ENCODE assay signal across 18 cellular contexts in the genomic region with DNA sequence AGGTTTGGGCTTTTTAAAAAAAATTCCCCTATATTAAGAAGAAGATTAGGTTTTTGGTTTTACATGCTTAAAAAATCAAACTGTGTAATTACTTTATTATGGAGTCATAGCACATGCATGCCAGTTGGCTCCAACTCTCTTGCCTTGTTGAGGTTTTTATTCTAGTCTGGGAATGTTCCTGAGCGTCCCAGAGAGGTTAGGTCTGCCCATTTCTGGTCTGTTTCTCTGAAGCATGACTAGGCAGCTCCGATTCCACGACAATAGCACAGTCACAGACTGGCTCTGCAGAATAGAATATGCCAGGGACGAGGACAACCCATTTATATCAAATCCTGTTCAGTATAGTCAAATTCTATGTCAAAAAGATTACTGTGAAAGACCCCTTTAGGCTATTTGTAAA.
A peak's percentile ranks its signal among the peaks of the same experiment; 100 is the strongest.
DNase-seq lines count a peak whose midpoint lies in the region; ATAC-seq and TF ChIP-seq lines count a peak whose summit lies in the region.
"Had no signal": no experiment of that assay in that cellular context is flagged by ENCODE, and none has a peak within 500 bp of the region (broad histone marks: within the 10 kb centered on the region; RNA-seq: fewer than 3 reads in every experiment).

No MANE protein-coding gene starts in this region.

- POLR2A ChIA-PET in Caco-2 (lab: Charles Lee), result no interaction called here

- WGBS in psoas muscle, 3 donors, result 29 to 48% (median 30%) methylated on average over 4 of the region's 4 CpGs

- ATAC-seq in psoas muscle (peak; percentile 43 to 72 (median 64)), GM18505 (IDR thresholded peaks at IDR 0.05; ENCODE audit: unreplicated experiment) (no peak)
- ATAC-seq: HCT116; natural killer cell treated with Interleukin-12 subunit alpha and Interleukin-12 subunit beta and Interleukin-15 and Interleukin-18, amount 100 ng/mL, for 72 hours had no signal

- DNase-seq in AG20443 (ENCODE audit: low spot score) (peak; percentile 77), astrocyte of the cerebellum (ENCODE audit: low read depth) (peak; percentile 85), globus pallidus (ENCODE audit: low spot score) (peak; percentile 52), psoas muscle (no peak), SW 1271 (lab: John Stamatoyannopoulos, UW) (no peak), GDM1 (lab: John Stamatoyannopoulos, UW) (no peak), Caco-2 (no peak)
- DNase-seq: activated B cell treated with CpG ODN at 0.5 μM for 24 hours; activated gamma-delta T cell treated with Interleukin-2 at 50 U/mL for 16 hours; effector memory CD4-positive, alpha-beta T cell; foreskin melanocyte; NCI-H146; SHP77; stomach had no signal

- no peak overlapping the region for H3K27ac ChIP-seq in psoas muscle
- H3K27ac ChIP-seq: stomach had no signal

- H3K4me3 Mint-ChIP-seq in Caco-2 (ENCODE audit: unreplicated experiment), result no peak overlapping the region
- H3K4me3 Mint-ChIP-seq: activated B cell treated with CpG ODN at 0.5 μM for 24 hours; natural killer cell treated with Interleukin-12 subunit alpha and Interleukin-12 subunit beta and Interleukin-15 and Interleukin-18, amount 100 ng/mL, for 72 hours; T-helper 1 cell treated with Interleukin-12 subunit alpha and Interleukin-12 subunit beta and Interleukin-4 antibody, amounts not matched to agents 30 μg/mL and 1 μg/mL, for 36 hours had no signal

- H3K4me3 ChIP-seq in astrocyte of the cerebellum (ENCODE audit: low read depth, low read length), result no peak overlapping the region
- H3K4me3 ChIP-seq in psoas muscle, result no peak overlapping the region
- no peak overlapping the region for H3K4me3 ChIP-seq in Caco-2 (ENCODE audit: low read depth, low read length)
- H3K4me3 ChIP-seq: stomach had no signal

- H3K27ac Mint-ChIP-seq in Caco-2 (ENCODE audit: unreplicated experiment), result no peak overlapping the region
- H3K27ac Mint-ChIP-seq: activated B cell treated with CpG ODN at 0.5 μM for 24 hours; T-helper 1 cell treated with Interleukin-12 subunit alpha and Interleukin-12 subunit beta and Interleukin-4 antibody, amounts not matched to agents 30 μg/mL and 1 μg/mL, for 36 hours had no signal

- no peak for TF ChIP-seq POLR2A in GM18505 (IDR thresholded peaks at IDR 0.05; ENCODE audit: borderline replicate concordance, extremely low read depth, insufficient read depth, insufficient read length)

- in situ Hi-C loops in astrocyte of the cerebellum (cut with HindIII; ENCODE audit: low sequenced_read_pairs), result no loop called here

- no peaks in the 10 kb centered on the region for H3K4me1 Mint-ChIP-seq in Caco-2 (ENCODE audit: low read depth, unreplicated experiment)
- H3K4me1 Mint-ChIP-seq: activated B cell treated with CpG ODN at 0.5 μM for 24 hours had no signal

- peaks cover 10% of the 10 kb centered on the region for H3K36me3 Mint-ChIP-seq in Caco-2 (ENCODE audit: insufficient read depth, unreplicated experiment)
- H3K36me3 Mint-ChIP-seq: natural killer cell treated with Interleukin-12 subunit alpha and Interleukin-12 subunit beta and Interleukin-15 and Interleukin-18, amount 100 ng/mL, for 72 hours had no signal

- no TSS peak for BruUV-seq in Caco-2 (replicated peaks; lab: Mats Ljungman, UMichigan)

- H3K27me3 Mint-ChIP-seq in Caco-2 (ENCODE audit: insufficient read depth, unreplicated experiment), result no peaks in the 10 kb centered on the region
- H3K27me3 Mint-ChIP-seq: activated B cell treated with CpG ODN at 0.5 μM for 24 hours; natural killer cell treated with Interleukin-12 subunit alpha and Interleukin-12 subunit beta and Interleukin-15 and Interleukin-18, amount 100 ng/mL, for 72 hours had no signal

- H3K27me3 ChIP-seq in psoas muscle (ENCODE audit: insufficient read depth in 3 of 3, low read length in 2 of 3) (no peaks in the 10 kb centered on the region), Caco-2 (replicated peaks; ENCODE audit: control insufficient read depth, insufficient read depth, low read length) (no peaks in the 10 kb centered on the region)
- H3K27me3 ChIP-seq: stomach had no signal

- CTCF ChIA-PET in Caco-2 (lab: Charles Lee), result no interaction called here

- H3K9me3 ChIP-seq in psoas muscle (no peaks in the 10 kb centered on the region), Caco-2 (no peaks in the 10 kb centered on the region)
- H3K9me3 ChIP-seq: stomach had no signal

- no peak for TF ChIP-seq CTCF in astrocyte of the cerebellum (IDR thresholded peaks at IDR 0.05; ENCODE audit: low read depth, low read length, missing control alignments)
- TF ChIP-seq CTCF in psoas muscle (IDR thresholded peaks at IDR 0.05), result no peak
- no peak for TF ChIP-seq CTCF in Caco-2 (IDR thresholded peaks at IDR 0.05; ENCODE audit: insufficient read depth in 1 of 2, low read depth in 1 of 2, low read length in 1 of 2, severe bottlenecking in 1 of 2, unreplicated experiment in 1 of 2)

- no peaks in the 10 kb centered on the region for H3K9me3 Mint-ChIP-seq in Caco-2 (ENCODE audit: unreplicated experiment)
- H3K9me3 Mint-ChIP-seq: activated B cell treated with CpG ODN at 0.5 μM for 24 hours; natural killer cell treated with Interleukin-12 subunit alpha and Interleukin-12 subunit beta and Interleukin-15 and Interleukin-18, amount 100 ng/mL, for 72 hours; T-helper 1 cell treated with Interleukin-12 subunit alpha and Interleukin-12 subunit beta and Interleukin-4 antibody, amounts not matched to agents 30 μg/mL and 1 μg/mL, for 36 hours had no signal

- intact Hi-C loops in psoas muscle (cut with DNase I), result no loop called here
- intact Hi-C loops in Caco-2 (cut with micrococcal nuclease; ENCODE audit: unreplicated experiment), result no loop called here

- no peaks in the 10 kb centered on the region for H3K36me3 ChIP-seq in psoas muscle (ENCODE audit: insufficient read depth in 1 of 2, low read depth in 1 of 2)
- H3K36me3 ChIP-seq in Caco-2 (ENCODE audit: control insufficient read depth, insufficient read depth, low read length), result no peaks in the 10 kb centered on the region

- H3K4me1 ChIP-seq in psoas muscle (peaks cover 17% of the 10 kb centered on the region), Caco-2 (no peaks in the 10 kb centered on the region)
- H3K4me1 ChIP-seq: stomach had no signal

Comparison
In these comparisons a context has a peak if more than half of its experiments do, and no peak if none do; other contexts are left out.
1. DNase-seq: peak in AG20443 (single experiment), astrocyte of the cerebellum (single experiment) and globus pallidus (single experiment); none in psoas muscle (0 of 2), SW 1271 (0 of 2), GDM1 (single experiment) and Caco-2 (0 of 2).